Comparison of ENCODE assay signal across 11 cellular contexts in genomic region chr14:85296466-85297210, GRCh38.
DNase-seq lines count a peak whose midpoint lies in the region; ATAC-seq and TF ChIP-seq lines count a peak whose summit lies in the region.
"Had no signal": no experiment of that assay in that cellular context is flagged by ENCODE, and none has a peak within 500 bp of the region (broad histone marks: within the 10 kb centered on the region; RNA-seq: fewer than 3 reads in every experiment).

No MANE protein-coding gene starts in this region.

- no peaks in the 10 kb centered on the region for H3K36me3 ChIP-seq in lung (ENCODE audit: control insufficient read depth in 2 of 2, insufficient read depth in 2 of 2, low read length in 2 of 2)
- H3K36me3 ChIP-seq: gastrocnemius medialis had no signal

- no peaks in the 10 kb centered on the region for H3K4me1 ChIP-seq in lung (ENCODE audit: control insufficient read depth in 2 of 2, insufficient read depth in 2 of 2, low read length in 2 of 2)
- H3K4me1 ChIP-seq: gastrocnemius medialis had no signal

- H3K4me3 ChIP-seq in cardiac fibroblast (replicated peaks in 1 of 2; ENCODE audit: low read depth in 2 of 2, low read length in 2 of 2) (no peak overlapping the region), lung (no peak overlapping the region)
- H3K4me3 ChIP-seq: gastrocnemius medialis had no signal

- no peak overlapping the region for H3K27ac ChIP-seq in lung (ENCODE audit: low read depth in 1 of 2, low read length in 1 of 2)
- H3K27ac ChIP-seq: gastrocnemius medialis had no signal

- no peaks in the 10 kb centered on the region for H3K27me3 ChIP-seq in lung (ENCODE audit: control insufficient read depth, insufficient read depth)
- H3K27me3 ChIP-seq: gastrocnemius medialis had no signal

- ATAC-seq in lung (ENCODE audit: insufficient read depth, low FRiP score) (peak; percentile 47), HG02610 (IDR thresholded peaks at IDR 0.05; ENCODE audit: unreplicated experiment) (no peak), GM18519 (IDR thresholded peaks at IDR 0.05; ENCODE audit: low FRiP score, unreplicated experiment) (no peak)
- ATAC-seq: gastrocnemius medialis had no signal

- 35 to 37% methylated on average over 3 of the region's 3 CpGs for WGBS in lung, 2 donors

- no peak for TF ChIP-seq CTCF in cardiac fibroblast (IDR thresholded peaks at IDR 0.05; ENCODE audit: low read depth, low read length)
- no peak for TF ChIP-seq CTCF in lung (IDR thresholded peaks at IDR 0.05; ENCODE audit: control extremely low read depth, extremely low read depth)

- H3K9me3 ChIP-seq in lung (ENCODE audit: control insufficient read depth in 2 of 2, insufficient read depth in 1 of 2, low read length in 1 of 2), result peaks cover 0 to 8% of the 10 kb centered on the region in 2 donors
- H3K9me3 ChIP-seq: gastrocnemius medialis had no signal

- DNase-seq in CD1c-positive myeloid dendritic cell (ENCODE audit: extremely low spot score), result peak; percentile 47
- peak; percentile 86 for DNase-seq in MV-4-11 (lab: John Stamatoyannopoulos, UW)
- peak; percentile 54 to 69 for DNase-seq in cardiac fibroblast (ENCODE audit: low read depth in 2 of 2)
- no peak for DNase-seq in lung (ENCODE audit: low spot score)
- no peak for DNase-seq in middle frontal gyrus (ENCODE audit: extremely low spot score, low spot score)
- no peak for DNase-seq in NCI-H345 treated with DMSO at 0.1 percent for 48 hours (lab: John Stamatoyannopoulos, UW; ENCODE audit: unreplicated experiment)
- DNase-seq: CD8-positive, alpha-beta memory T cell; gastrocnemius medialis; right cardiac atrium had no signal

Comparison
In these comparisons a context has a peak if more than half of its experiments do, and no peak if none do; other contexts are left out.
1. DNase-seq: peak in CD1c-positive myeloid dendritic cell (single experiment), MV-4-11 (single experiment) and cardiac fibroblast (2 of 2); none in lung (single experiment), middle frontal gyrus (single experiment) and NCI-H345 treated with DMSO at 0.1 percent for 48 hours (single experiment).